6 cellular contexts compared by ENCODE assay signal in the genomic region with DNA sequence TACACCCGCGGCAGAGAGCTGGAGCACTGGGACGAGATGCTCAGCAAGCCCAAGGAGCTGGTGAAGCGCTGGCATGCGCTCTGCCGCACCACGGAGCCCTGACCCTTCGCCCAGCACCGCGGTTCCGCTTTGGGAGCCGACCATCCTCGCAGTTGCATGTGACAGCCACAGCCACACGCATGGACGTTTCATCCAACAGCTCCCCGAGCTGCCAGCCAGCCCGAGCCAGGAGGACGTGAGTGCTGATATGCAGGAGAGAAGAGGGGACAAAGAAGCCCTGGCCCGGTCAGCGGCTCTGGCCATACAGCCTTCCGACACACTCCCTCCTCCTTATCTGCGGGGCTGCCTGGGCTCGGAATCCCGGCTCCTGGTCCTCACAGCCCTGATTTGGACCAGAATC. TPM values are rescaled to one million over a fixed set of nuclear protein-coding genes. Genes with fewer than 3 reads are reported as not detected.
"Had no signal": no experiment of that assay in that cellular context is flagged by ENCODE, and none has a peak within 500 bp of the region (broad histone marks: within the 10 kb centered on the region; RNA-seq: fewer than 3 reads in every experiment).

No MANE protein-coding gene starts in this region.

RNA-seq across cellular contexts. Expression of gene SYT15, which starts 8.6 kb away (rescaled TPM):
- total RNA-seq: H7 had no signal

RNA-seq across cellular contexts. Expression of gene GPRIN2, which starts 31.1 kb away (rescaled TPM):
- total RNA-seq: H4, HepG2, HFFc6, HT1080 had no signal
- polyA plus RNA-seq: HepG2, IgD-negative memory B cell had no signal
